Comparison of ENCODE assay signal across 8 cellular contexts in the genomic region with DNA sequence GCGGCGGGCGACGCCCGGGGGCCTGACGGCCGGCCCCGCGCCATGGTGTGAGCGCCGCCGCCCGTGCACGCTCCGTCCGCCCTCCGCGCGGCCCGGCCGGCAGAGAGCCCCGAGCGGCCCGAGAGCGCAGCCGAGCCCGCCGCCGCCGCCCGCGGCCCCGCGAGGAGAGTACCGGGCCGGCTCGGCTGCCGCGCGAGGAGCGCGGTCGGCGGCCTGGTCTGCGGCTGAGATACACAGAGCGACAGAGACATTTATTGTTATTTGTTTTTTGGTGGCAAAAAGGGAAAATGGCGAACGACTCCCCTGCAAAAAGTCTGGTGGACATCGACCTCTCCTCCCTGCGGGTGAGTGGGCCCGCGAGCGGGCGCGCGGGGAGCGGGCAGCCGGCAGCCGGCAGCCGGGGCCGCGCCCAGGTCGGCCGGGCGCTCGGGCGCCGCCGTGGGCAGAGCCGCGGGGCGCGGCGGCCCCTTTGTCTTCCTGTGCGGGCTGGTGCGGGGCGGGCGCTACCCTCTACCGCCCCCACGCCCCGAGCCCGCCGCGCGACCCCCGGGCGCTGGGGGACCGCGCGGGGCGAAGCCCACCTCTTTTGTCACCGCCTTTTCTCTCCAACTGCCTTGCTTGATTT. TPM values are rescaled to one million over a fixed set of nuclear protein-coding genes. Genes with fewer than 3 reads are reported as not detected.
A peak's percentile ranks its signal among the peaks of the same experiment; 100 is the strongest.
DNase-seq lines count a peak whose midpoint lies in the region; ATAC-seq and TF ChIP-seq lines count a peak whose summit lies in the region.

No MANE protein-coding gene starts in this region.

- peaks cover 6 to 34% (median 18%) of the 10 kb centered on the region in 4 donors for H3K4me1 Mint-ChIP-seq in CD4-positive, CD25-positive, alpha-beta regulatory T cell

- peak overlapping the region in 2 of 4 donors; percentile 78 to 81 for H3K4me3 Mint-ChIP-seq in CD4-positive, CD25-positive, alpha-beta regulatory T cell

- no peaks in the 10 kb centered on the region for H3K27me3 Mint-ChIP-seq in CD4-positive, CD25-positive, alpha-beta regulatory T cell

- peak; percentile 13 to 42 (median 29) for DNase-seq in CD4-positive, CD25-positive, alpha-beta regulatory T cell
- DNase-seq in LNCaP clone FGC (ENCODE audit: low read depth) (no peak), astrocyte of the cerebellum (ENCODE audit: low read depth) (no peak), left colon (peak in 1 of 2 donors; percentile 30), GM10266 (ENCODE audit: extremely low spot score) (no peak), DMS79 treated with DMSO at 0.1 percent for 48 hours (lab: John Stamatoyannopoulos, UW) (no peak)

- H3K9me3 Mint-ChIP-seq in CD4-positive, CD25-positive, alpha-beta regulatory T cell, result peaks cover 0 to 4% (median 0%) of the 10 kb centered on the region in 7 donors

- H3K36me3 ChIP-seq in CD4-positive, CD25-positive, alpha-beta regulatory T cell (ENCODE audit: control insufficient read depth, insufficient read depth, low read length), result peaks cover 3% of the 10 kb centered on the region

- H3K36me3 Mint-ChIP-seq in CD4-positive, CD25-positive, alpha-beta regulatory T cell, result peaks cover 10% of the 10 kb centered on the region

- intact Hi-C loops in left colon (cut with DNase I, micrococcal nuclease), result loop anchor here in 1 of 2 donors (5.0 kb wide), 1 partner anchor 124 kb away; no protein-coding TSS in a partner anchor

- no peaks in the 10 kb centered on the region for H3K27me3 ChIP-seq in CD4-positive, CD25-positive, alpha-beta regulatory T cell (ENCODE audit: control insufficient read depth, insufficient read depth, low read length)

- no peak overlapping the region for H3K27ac Mint-ChIP-seq in CD4-positive, CD25-positive, alpha-beta regulatory T cell

- peak overlapping the region; percentile 98 for H3K4me3 ChIP-seq in CD4-positive, CD25-positive, alpha-beta regulatory T cell (ENCODE audit: low read depth, low read length)
- H3K4me3 ChIP-seq in LNCaP clone FGC (ENCODE audit: low read depth, low read length) (peak overlapping the region; percentile 82), astrocyte of the cerebellum (ENCODE audit: low read depth, low read length) (peak overlapping the region; percentile 81)

- TF ChIP-seq CTCF in LNCaP clone FGC (IDR thresholded peaks at IDR 0.05; ENCODE audit: control insufficient read depth, extremely low read depth, insufficient read depth), result no peak
- no peak for TF ChIP-seq CTCF in astrocyte of the cerebellum (IDR thresholded peaks at IDR 0.05; ENCODE audit: low read depth, low read length, missing control alignments)
- no peak for TF ChIP-seq CTCF in GM10266 (IDR thresholded peaks at IDR 0.05; ENCODE audit: control insufficient read depth, insufficient read depth, low read depth, missing control alignments)

- in situ Hi-C loops in astrocyte of the cerebellum (cut with HindIII; ENCODE audit: low sequenced_read_pairs), result no loop called here

- peaks cover 42% of the 10 kb centered on the region for H3K4me1 ChIP-seq in CD4-positive, CD25-positive, alpha-beta regulatory T cell (ENCODE audit: control insufficient read depth, insufficient read depth, low read length, poor library complexity, severe bottlenecking)

- ATAC-seq in CD4-positive, CD25-positive, alpha-beta regulatory T cell (ENCODE audit: low read depth in 2 of 2), result peak; percentile 21 to 38
- ATAC-seq in GM19455 (IDR thresholded peaks at IDR 0.05; ENCODE audit: unreplicated experiment), result peak; percentile 42
- ATAC-seq in left colon, result peak; percentile 53

- peak overlapping the region; percentile 73 for H3K27ac ChIP-seq in CD4-positive, CD25-positive, alpha-beta regulatory T cell (ENCODE audit: insufficient read depth, low read length, poor library complexity, severe bottlenecking)
- peak overlapping the region; percentile 66 for H3K27ac ChIP-seq in temporal lobe (ENCODE audit: low read depth, low read length)

- H3K9me3 ChIP-seq in CD4-positive, CD25-positive, alpha-beta regulatory T cell (ENCODE audit: control insufficient read depth in 2 of 2, low read length in 2 of 2), result no peaks in the 10 kb centered on the region

RNA-seq across cellular contexts. Expression of gene MAP4K4, which starts 0.4 kb away (rescaled TPM):
- 179 TPM for total RNA-seq in CD4-positive, CD25-positive, alpha-beta regulatory T cell
- polyA plus RNA-seq in CD4-positive, CD25-positive, alpha-beta regulatory T cell, result 10 to 100 TPM in 2 of 4 donors, 1 to 10 TPM in 2; 6.7 to 22.3 (median 11.4) TPM
- total RNA-seq in left colon, result 10 to 100 TPM; 24.9 to 37.5 TPM
- total RNA-seq in temporal lobe, result 169 TPM

Comparison
In these comparisons a context has a peak if more than half of its experiments do, and no peak if none do; other contexts are left out.
1. DNase-seq: peak in CD4-positive, CD25-positive, alpha-beta regulatory T cell (3 of 3); none in LNCaP clone FGC (single experiment), astrocyte of the cerebellum (single experiment), GM10266 (single experiment) and DMS79 treated with DMSO at 0.1 percent for 48 hours (single experiment).
2. Peak in every context shown above with its lines, with median percentiles within 50 percentile points of each other: ATAC-seq and H3K4me3 ChIP-seq.